ENCODE assay signal across 29 cellular contexts in the genomic region with DNA sequence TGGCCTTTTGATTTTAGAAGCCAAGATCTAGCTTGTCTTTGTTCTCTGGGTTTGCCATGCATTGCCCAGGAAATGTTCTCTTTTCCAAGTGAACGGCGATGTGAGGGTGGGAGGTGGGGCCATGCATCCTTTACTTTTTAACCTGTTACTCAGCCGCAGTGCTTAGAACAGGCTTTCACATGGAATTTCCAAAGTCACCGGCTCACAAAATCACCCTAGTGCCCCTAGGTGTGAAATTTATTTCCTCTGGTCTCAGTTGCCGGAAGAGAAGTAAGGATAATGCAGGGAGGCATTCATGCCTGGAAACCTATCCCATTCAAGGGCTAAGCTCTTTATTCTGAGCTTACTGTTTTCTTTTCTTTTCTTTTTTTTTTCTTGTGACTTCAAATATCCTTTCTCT.
"Had no signal": no experiment of that assay in that cellular context is flagged by ENCODE, and none has a peak within 500 bp of the region (broad histone marks: within the 10 kb centered on the region; RNA-seq: fewer than 3 reads in every experiment).

No MANE protein-coding gene starts in this region.

- H3K4me1 Mint-ChIP-seq: activated CD4-positive, alpha-beta T cell treated with anti-CD3 and anti-CD28 coated beads for 36 hours; activated CD4-positive, alpha-beta T cell treated with anti-CD3 and anti-CD28 coated beads, Interleukin-2, amount 10 ng/mL, durations not matched to agents 24 days and 14 days; activated CD8-positive, alpha-beta memory T cell treated with anti-CD3 and anti-CD28 coated beads, Interleukin-2, amount 10 ng/mL, durations not matched to agents 7 days and 5 days; activated naive CD4-positive, alpha-beta T cell treated with anti-CD3 and anti-CD28 coated beads, Interleukin-2, amount 10 ng/mL, durations not matched to agents 7 days and 5 days; activated naive CD8-positive, alpha-beta T cell treated with anti-CD3 and anti-CD28 coated beads, Interleukin-2, amount 10 ng/mL, durations not matched to agents 7 days and 5 days had no signal

- H3K27ac ChIP-seq: ascending aorta, breast epithelium, cardiac muscle cell, colonic mucosa had no signal

- H3K27ac Mint-ChIP-seq: activated CD4-positive, alpha-beta memory T cell treated with anti-CD3 and anti-CD28 coated beads for 36 hours; activated CD4-positive, alpha-beta T cell treated with anti-CD3 and anti-CD28 coated beads for 36 hours; activated CD4-positive, alpha-beta T cell treated with anti-CD3 and anti-CD28 coated beads, Interleukin-2, amount 10 ng/mL, durations not matched to agents 24 days and 14 days; activated CD8-positive, alpha-beta memory T cell treated with anti-CD3 and anti-CD28 coated beads, Interleukin-2, amount 10 ng/mL, durations not matched to agents 7 days and 5 days; activated CD8-positive, alpha-beta T cell treated with anti-CD3 and anti-CD28 coated beads, Interleukin-2, amount 10 ng/mL, durations not matched to agents 7 days and 5 days; activated naive CD4-positive, alpha-beta T cell treated with anti-CD3 and anti-CD28 coated beads, Interleukin-2, amount 10 ng/mL, durations not matched to agents 7 days and 5 days; activated naive CD8-positive, alpha-beta T cell treated with anti-CD3 and anti-CD28 coated beads, Interleukin-2, amount 10 ng/mL, durations not matched to agents 7 days and 5 days; activated T-cell treated with anti-CD3 and anti-CD28 coated beads, Interleukin-2, amount 50 U/mL, for 24 hours; activated T-cell treated with anti-CD3 and anti-CD28 coated beads, Interleukin-2, amount 50 U/mL, for 72 hours; brain had no signal

- FAIRE-seq: endometrium, frontal cortex had no signal

- ATAC-seq: activated CD4-positive, alpha-beta T cell treated with anti-CD3 and anti-CD28 coated beads for 36 hours; activated CD8-positive, alpha-beta memory T cell treated with anti-CD3 and anti-CD28 coated beads, Interleukin-2, amount 10 ng/mL, durations not matched to agents 7 days and 5 days; activated CD8-positive, alpha-beta T cell treated with anti-CD3 and anti-CD28 coated beads, Interleukin-2, amount 10 ng/mL, durations not matched to agents 7 days and 5 days; activated naive CD4-positive, alpha-beta T cell treated with anti-CD3 and anti-CD28 coated beads, Interleukin-2, amount 50 U/mL, for 72 hours; activated T-cell treated with anti-CD3 and anti-CD28 coated beads, Interleukin-2, amount 50 U/mL, for 72 hours; esophagus mucosa had no signal

- H3K9me3 ChIP-seq: ascending aorta, breast epithelium, colonic mucosa had no signal

- H3K4me1 ChIP-seq: ascending aorta, breast epithelium, colonic mucosa had no signal

- H3K36me3 Mint-ChIP-seq: activated CD4-positive, alpha-beta memory T cell treated with anti-CD3 and anti-CD28 coated beads for 36 hours; activated CD8-positive, alpha-beta memory T cell treated with anti-CD3 and anti-CD28 coated beads, Interleukin-2, amount 10 ng/mL, durations not matched to agents 7 days and 5 days; activated naive CD4-positive, alpha-beta T cell treated with anti-CD3 and anti-CD28 coated beads, Interleukin-2, amount 10 ng/mL, durations not matched to agents 7 days and 5 days; activated naive CD4-positive, alpha-beta T cell treated with anti-CD3 and anti-CD28 coated beads, Interleukin-2, amount 50 U/mL, for 72 hours; activated naive CD8-positive, alpha-beta T cell treated with anti-CD3 and anti-CD28 coated beads, Interleukin-2, amount 10 ng/mL, durations not matched to agents 7 days and 5 days; brain had no signal

- H3K4me3 ChIP-seq: ascending aorta, breast epithelium, cardiac muscle cell, colonic mucosa had no signal

- H3K4me3 Mint-ChIP-seq: activated CD4-positive, alpha-beta memory T cell treated with anti-CD3 and anti-CD28 coated beads for 36 hours; activated CD4-positive, alpha-beta T cell treated with anti-CD3 and anti-CD28 coated beads for 36 hours; activated CD4-positive, alpha-beta T cell treated with anti-CD3 and anti-CD28 coated beads, Interleukin-2, amount 10 ng/mL, durations not matched to agents 24 days and 14 days; activated CD8-positive, alpha-beta memory T cell treated with anti-CD3 and anti-CD28 coated beads, Interleukin-2, amount 10 ng/mL, durations not matched to agents 7 days and 5 days; activated CD8-positive, alpha-beta T cell treated with anti-CD3 and anti-CD28 coated beads, Interleukin-2, amount 10 ng/mL, durations not matched to agents 7 days and 5 days; activated naive CD4-positive, alpha-beta T cell treated with anti-CD3 and anti-CD28 coated beads, Interleukin-2, amount 10 ng/mL, durations not matched to agents 7 days and 5 days; activated naive CD8-positive, alpha-beta T cell treated with anti-CD3 and anti-CD28 coated beads, Interleukin-2, amount 10 ng/mL, durations not matched to agents 7 days and 5 days; activated T-cell treated with anti-CD3 and anti-CD28 coated beads, Interleukin-2, amount 50 U/mL, for 24 hours; activated T-cell treated with anti-CD3 and anti-CD28 coated beads, Interleukin-2, amount 50 U/mL, for 72 hours; brain had no signal

- H3K27me3 ChIP-seq: ascending aorta, breast epithelium, cardiac muscle cell, colonic mucosa had no signal

- H3K36me3 ChIP-seq: ascending aorta, breast epithelium, cardiac muscle cell, colonic mucosa had no signal

- H3K27me3 Mint-ChIP-seq: activated CD4-positive, alpha-beta memory T cell treated with anti-CD3 and anti-CD28 coated beads for 36 hours; activated CD4-positive, alpha-beta T cell treated with anti-CD3 and anti-CD28 coated beads for 36 hours; activated CD4-positive, alpha-beta T cell treated with anti-CD3 and anti-CD28 coated beads, Interleukin-2, amount 10 ng/mL, durations not matched to agents 24 days and 14 days; activated CD8-positive, alpha-beta memory T cell treated with anti-CD3 and anti-CD28 coated beads, Interleukin-2, amount 10 ng/mL, durations not matched to agents 7 days and 5 days; activated naive CD4-positive, alpha-beta T cell treated with anti-CD3 and anti-CD28 coated beads, Interleukin-2, amount 10 ng/mL, durations not matched to agents 7 days and 5 days; activated naive CD8-positive, alpha-beta T cell treated with anti-CD3 and anti-CD28 coated beads, Interleukin-2, amount 10 ng/mL, durations not matched to agents 7 days and 5 days; activated T-cell treated with anti-CD3 and anti-CD28 coated beads, Interleukin-2, amount 50 U/mL, for 24 hours; brain had no signal

- H3K9me3 Mint-ChIP-seq: activated CD4-positive, alpha-beta T cell treated with anti-CD3 and anti-CD28 coated beads, Interleukin-2, amount 10 ng/mL, durations not matched to agents 24 days and 14 days; activated naive CD4-positive, alpha-beta T cell treated with anti-CD3 and anti-CD28 coated beads, Interleukin-2, amount 10 ng/mL, durations not matched to agents 7 days and 5 days; activated naive CD8-positive, alpha-beta T cell treated with anti-CD3 and anti-CD28 coated beads, Interleukin-2, amount 10 ng/mL, durations not matched to agents 7 days and 5 days; activated T-cell treated with anti-CD3 and anti-CD28 coated beads, Interleukin-2, amount 50 U/mL, for 24 hours had no signal

- DNase-seq: activated CD4-positive, alpha-beta memory T cell treated with anti-CD3 and anti-CD28 coated beads for 36 hours; activated CD4-positive, alpha-beta T cell treated with anti-CD3 and anti-CD28 coated beads for 36 hours; activated CD4-positive, alpha-beta T cell treated with anti-CD3 and anti-CD28 coated beads, Interleukin-2, amount 10 ng/mL, durations not matched to agents 24 days and 14 days; activated CD4-positive, CD25-positive, alpha-beta regulatory T cell; activated CD4-positive, CD25-positive, alpha-beta regulatory T cell treated with anti-CD3 and anti-CD28 coated beads, Interleukin-2, amount 50 U/mL, for 72 hours; activated CD8-positive, alpha-beta memory T cell treated with anti-CD3 and anti-CD28 coated beads, Interleukin-2, amount 10 ng/mL, durations not matched to agents 7 days and 5 days; activated CD8-positive, alpha-beta memory T cell treated with anti-CD3 and anti-CD28 coated beads, Interleukin-2, amount 50 U/mL, for 4 hours; activated CD8-positive, alpha-beta T cell treated with anti-CD3 and anti-CD28 coated beads, Interleukin-2, amount 10 ng/mL, durations not matched to agents 7 days and 5 days; activated gamma-delta T cell; activated naive CD4-positive, alpha-beta T cell; activated naive CD4-positive, alpha-beta T cell treated with anti-CD3 and anti-CD28 coated beads, Interleukin-2, amount 10 ng/mL, durations not matched to agents 7 days and 5 days; activated naive CD8-positive, alpha-beta T cell treated with anti-CD3 and anti-CD28 coated beads, Interleukin-2, amount 10 ng/mL, durations not matched to agents 7 days and 5 days; activated T-cell treated with anti-CD3 and anti-CD28 coated beads for 4 hours; activated T-cell treated with anti-CD3 and anti-CD28 coated beads, Interleukin-2, amount 50 U/mL, for 24 hours; activated T-cell treated with anti-CD3 and anti-CD28 coated beads, Interleukin-2, amount 50 U/mL, for 72 hours; central memory CD4-positive, alpha-beta T cell; cerebellar nuclear complex; colonic mucosa; effector CD8-positive, alpha-beta T cell; foreskin fibroblast; T-helper 2 cell had no signal
